Comparison of ENCODE assay signal across 22 cellular contexts in genomic region chr7:149780056-149780455, GRCh38. TPM values are rescaled to one million over a fixed set of nuclear protein-coding genes. Genes with fewer than 3 reads are reported as not detected.
DNase-seq lines count a peak whose midpoint lies in the region; ATAC-seq, FAIRE-seq and TF ChIP-seq lines count a peak whose summit lies in the region.
"Had no signal": no experiment of that assay in that cellular context is flagged by ENCODE, and none has a peak within 500 bp of the region (broad histone marks: within the 10 kb centered on the region; RNA-seq: fewer than 3 reads in every experiment).

No MANE protein-coding gene starts in this region.

- H3K27me3 Mint-ChIP-seq in stimulated activated naive CD8-positive, alpha-beta T cell treated with anti-CD3 and anti-CD28 coated beads, Interleukin-15, amount 100 ng/mL, for 72 hours, result peaks cover 16% of the 10 kb centered on the region
- H3K27me3 Mint-ChIP-seq: B cell had no signal

- no peak overlapping the region for H3K27ac Mint-ChIP-seq in stimulated activated naive CD8-positive, alpha-beta T cell treated with anti-CD3 and anti-CD28 coated beads, Interleukin-15, amount 100 ng/mL, for 72 hours
- H3K27ac Mint-ChIP-seq: B cell; CD8-positive, alpha-beta T cell; HFFc6 had no signal

- no peaks in the 10 kb centered on the region for H3K9me3 ChIP-seq in kidney (ENCODE audit: control insufficient read depth in 1 of 2, low read length in 2 of 2)
- H3K9me3 ChIP-seq: BLaER1 treated with 17β-estradiol and CSF1 and Interleukin-3, amounts not matched to agents 10 nM and 100 nM had no signal

- no peaks in the 10 kb centered on the region for H3K9me3 Mint-ChIP-seq in stimulated activated naive CD8-positive, alpha-beta T cell treated with anti-CD3 and anti-CD28 coated beads, Interleukin-15, amount 100 ng/mL, for 72 hours
- H3K9me3 Mint-ChIP-seq: CD8-positive, alpha-beta T cell; HFFc6 had no signal

- peaks cover 18% of the 10 kb centered on the region for H3K4me1 Mint-ChIP-seq in stimulated activated naive CD8-positive, alpha-beta T cell treated with anti-CD3 and anti-CD28 coated beads, Interleukin-15, amount 100 ng/mL, for 72 hours

- DNase-seq in Right ventricle myocardium superior (peak; percentile 34), cardiac septum (ENCODE audit: low spot score) (no peak), kidney (peak; percentile 66), NCI-H2196 treated with DMSO at 0.1 percent for 48 hours (lab: John Stamatoyannopoulos, UW; ENCODE audit: unreplicated experiment) (no peak), ecto neural progenitor cell (ENCODE audit: low spot score) (no peak)
- no peak for DNase-seq in stimulated activated naive CD8-positive, alpha-beta T cell treated with anti-CD3 and anti-CD28 coated beads, Interleukin-15, amount 100 ng/mL, for 72 hours
- no peak for DNase-seq in stimulated activated naive CD8-positive, alpha-beta T cell treated with anti-CD3 and anti-CD28 coated beads, Interleukin-15, Interleukin-2, amounts not matched to agents 100 U/mL and 50 U/mL, for 24 hours
- DNase-seq: Calu3; CD8-positive, alpha-beta T cell; DMS53; DND-41; EL; GM23248; HCEC 1CT; HFFc6; IMR-90 had no signal

- ATAC-seq in Right ventricle myocardium superior (ENCODE audit: poor library complexity), result no peak
- peak; percentile 2 for ATAC-seq in stimulated activated naive CD8-positive, alpha-beta T cell treated with anti-CD3 and anti-CD28 coated beads, Interleukin-15, amount 100 ng/mL, for 72 hours
- no peak for ATAC-seq in stimulated activated naive CD8-positive, alpha-beta T cell treated with anti-CD3 and anti-CD28 coated beads, Interleukin-15, Interleukin-2, amounts not matched to agents 100 U/mL and 50 U/mL, for 24 hours
- ATAC-seq: CD8-positive, alpha-beta T cell; GM12878 had no signal

- H3K27ac ChIP-seq in kidney (ENCODE audit: low read depth in 2 of 2, low read length in 2 of 2), result no peak overlapping the region
- H3K27ac ChIP-seq: BLaER1 treated with 17β-estradiol and CSF1 and Interleukin-3, amounts not matched to agents 10 nM and 100 nM; GM23248; HL-60 had no signal

- no peaks in the 10 kb centered on the region for H3K36me3 ChIP-seq in kidney (ENCODE audit: control insufficient read depth in 1 of 2, insufficient read depth in 2 of 2, low read length in 2 of 2)
- H3K36me3 ChIP-seq: BLaER1 treated with 17β-estradiol and CSF1 and Interleukin-3, amounts not matched to agents 10 nM and 100 nM had no signal

- TF ChIP-seq CTCF in kidney (IDR thresholded peaks at IDR 0.05; ENCODE audit: borderline replicate concordance, extremely low read depth, insufficient read depth), result no peak

- H3K4me3 ChIP-seq in kidney (ENCODE audit: low read length in 2 of 2), result no peak overlapping the region
- H3K4me3 ChIP-seq: BLaER1 treated with 17β-estradiol and CSF1 and Interleukin-3, amounts not matched to agents 10 nM and 100 nM; GM12878; GM23248 had no signal

- peaks cover 0 to 4% of the 10 kb centered on the region in 2 donors for H3K4me1 ChIP-seq in kidney (ENCODE audit: control insufficient read depth in 1 of 2, insufficient read depth in 1 of 2, low read depth in 1 of 2, low read length in 2 of 2)

- intact Hi-C loops in Right ventricle myocardium superior (cut with DNase I) (no loop called here), cardiac septum (cut with DNase I) (no loop called here), kidney (cut with DNase I) (no loop called here)

- no peak for FAIRE-seq in kidney (lab: Jason Lieb, UNC)
- FAIRE-seq: GM12878, H54 had no signal

- no peak overlapping the region for H3K4me3 Mint-ChIP-seq in stimulated activated naive CD8-positive, alpha-beta T cell treated with anti-CD3 and anti-CD28 coated beads, Interleukin-15, amount 100 ng/mL, for 72 hours
- H3K4me3 Mint-ChIP-seq: B cell; CD8-positive, alpha-beta T cell; HFFc6 had no signal

- no peak overlapping the region for H3K9ac ChIP-seq in kidney (ENCODE audit: low read length in 2 of 2)
- H3K9ac ChIP-seq: BLaER1 treated with 17β-estradiol and CSF1 and Interleukin-3, amounts not matched to agents 10 nM and 100 nM; GM23248 had no signal

RNA-seq across cellular contexts. Expression of gene ZNF467, which starts 6.7 kb away (rescaled TPM):
- total RNA-seq in Right ventricle myocardium superior (5.2 TPM), cardiac septum (7.0 TPM), kidney (24.5 TPM)
- polyA plus RNA-seq in kidney (ENCODE audit: insufficient read depth, low read depth, low replicate concordance), result 15.0 TPM
- total RNA-seq: A172, GM12878, GM23248, IMR-90 had no signal
- polyA plus RNA-seq: GM12878, GM23248 had no signal

RNA-seq across cellular contexts. Expression of gene ZNF862, which starts 58.1 kb away (rescaled TPM):
- 12.2 TPM for total RNA-seq in Right ventricle myocardium superior
- total RNA-seq in cardiac septum, result 12.8 TPM
- 29.1 TPM for total RNA-seq in kidney
- 5.7 TPM for polyA plus RNA-seq in kidney (ENCODE audit: insufficient read depth, low read depth, low replicate concordance)

Comparison
In these comparisons a context has a peak if more than half of its experiments do, and no peak if none do; other contexts are left out.
1. DNase-seq: peak in Right ventricle myocardium superior (single experiment) and kidney (single experiment); none in cardiac septum (single experiment), stimulated activated naive CD8-positive, alpha-beta T cell treated with anti-CD3 and anti-CD28 coated beads, Interleukin-15, amount 100 ng/mL, for 72 hours (0 of 2), stimulated activated naive CD8-positive, alpha-beta T cell treated with anti-CD3 and anti-CD28 coated beads, Interleukin-15, Interleukin-2, amounts not matched to agents 100 U/mL and 50 U/mL, for 24 hours (single experiment), NCI-H2196 treated with DMSO at 0.1 percent for 48 hours (single experiment) and ecto neural progenitor cell (single experiment).